ENCODE assay signal across 14 cellular contexts in the genomic region with DNA sequence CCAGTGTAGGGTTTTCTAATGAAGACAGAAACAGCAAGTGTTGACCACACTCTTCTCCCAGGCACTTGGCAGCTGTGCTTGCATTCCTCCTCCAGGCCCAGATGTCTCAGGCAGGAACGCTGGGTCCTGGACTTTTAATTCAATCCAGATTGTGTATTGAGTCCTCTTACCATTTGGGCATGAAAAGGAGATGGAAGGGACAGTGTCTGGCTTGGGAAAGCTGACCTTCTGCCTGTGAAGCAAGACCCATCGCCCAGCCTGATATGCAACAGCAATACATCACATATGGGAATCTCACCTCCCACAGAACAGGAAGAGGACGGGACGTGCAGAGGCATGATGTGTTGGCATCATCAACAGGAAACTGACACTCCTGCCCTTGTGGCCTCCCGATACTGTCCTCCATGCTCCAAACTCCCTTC.
DNase-seq lines count a peak whose midpoint lies in the region; ATAC-seq, FAIRE-seq and TF ChIP-seq lines count a peak whose summit lies in the region.
"Had no signal": no experiment of that assay in that cellular context is flagged by ENCODE, and none has a peak within 500 bp of the region (broad histone marks: within the 10 kb centered on the region; RNA-seq: fewer than 3 reads in every experiment).

No MANE protein-coding gene starts in this region.

- H3K4me2 ChIP-seq in HepG2 (ENCODE audit: low read depth, low read length) = no peak overlapping the region

- H3K79me2 ChIP-seq in HepG2 (ENCODE audit: insufficient read depth, low read length) = no peaks in the 10 kb centered on the region

- no peak overlapping the region for H3K4me3 Mint-ChIP-seq in activated CD8-positive, alpha-beta T cell treated with anti-CD3 and anti-CD28 coated beads for 36 hours
- H3K4me3 Mint-ChIP-seq: memory B cell had no signal

- no peaks in the 10 kb centered on the region for H3K27me3 Mint-ChIP-seq in activated CD8-positive, alpha-beta T cell treated with anti-CD3 and anti-CD28 coated beads for 36 hours

- H3K27ac Mint-ChIP-seq in activated CD8-positive, alpha-beta T cell treated with anti-CD3 and anti-CD28 coated beads for 36 hours = no peak overlapping the region
- H3K27ac Mint-ChIP-seq: memory B cell had no signal

- no peak for ATAC-seq in HepG2
- peak; percentile 44 for ATAC-seq in omental fat pad (ENCODE audit: low FRiP score)
- no peak for ATAC-seq in activated CD8-positive, alpha-beta T cell treated with anti-CD3 and anti-CD28 coated beads for 36 hours
- no peak for ATAC-seq in HG03095 (IDR thresholded peaks at IDR 0.05; ENCODE audit: unreplicated experiment)

- H3K9me3 ChIP-seq in liver (ENCODE audit: control insufficient read depth in 4 of 4, low read length in 3 of 4) (no peaks in the 10 kb centered on the region), HepG2 (ENCODE audit: low read length) (no peaks in the 10 kb centered on the region)

- in situ Hi-C loops in HepG2 (cut with HindIII; ENCODE audit: extremely low pct_ligation_motif_present, low pct_unique_long_range_greater_than_20kb) = no loop called here

- DNase-seq in HepG2 (ENCODE audit: low spot score) (no peak), fibroblast of peridontal ligament (ENCODE audit: extremely low read depth) (peak; percentile 86), omental fat pad (ENCODE audit: low spot score) (no peak), germinal center (ENCODE audit: low spot score) (no peak), HK-2 (ENCODE audit: unreplicated experiment) (no peak)
- no peak for DNase-seq in activated CD8-positive, alpha-beta T cell treated with anti-CD3 and anti-CD28 coated beads for 36 hours
- DNase-seq: activated CD4-positive, alpha-beta T cell treated with anti-CD3 and anti-CD28 coated beads, Interleukin-2, amount 50 U/mL, for 1 hour; activated naive CD4-positive, alpha-beta T cell treated with Interleukin-2 at 50 U/mL for 16 hours; GOT3; MV-4-11 had no signal

- intact Hi-C loops in HepG2 (cut with micrococcal nuclease; ENCODE audit: unreplicated experiment) = loop anchor here (5.0 kb wide), 1 partner anchor 403 kb away; no protein-coding TSS in a partner anchor
- intact Hi-C loops in activated CD8-positive, alpha-beta T cell treated with anti-CD3 and anti-CD28 coated beads for 36 hours (cut with micrococcal nuclease) = no loop called here

- H3K4me3 ChIP-seq in liver (ENCODE audit: low read depth in 1 of 3, low read length in 3 of 3) (no peak overlapping the region), HepG2 (replicated peaks in 1 of 3; ENCODE audit: insufficient read depth in 1 of 3, low read depth in 2 of 3, low read length in 3 of 3) (no peak overlapping the region)

- CTCF ChIA-PET in HepG2 (lab: Yijun Ruan, JAX; ENCODE audit: low intra/inter-chr PET ratio, low total read pairs) = no interaction called here
- CTCF ChIA-PET in activated CD8-positive, alpha-beta T cell treated with anti-CD3 and anti-CD28 coated beads for 36 hours (lab: Charles Lee) = interaction anchor here (1.1 kb wide), 1 partner anchor 13 kb away, joined by 3 read pairs; no protein-coding TSS in a partner anchor

- no peaks in the 10 kb centered on the region for H3K36me3 ChIP-seq in liver (ENCODE audit: control insufficient read depth in 4 of 4, insufficient read depth in 3 of 4, low read depth in 1 of 4, low read length in 3 of 4)
- no peaks in the 10 kb centered on the region for H3K36me3 ChIP-seq in HepG2 (replicated peaks in 1 of 2; ENCODE audit: control insufficient read depth in 1 of 2, insufficient read depth in 2 of 2, low read length in 2 of 2)

- BruUV-seq in HepG2 (replicated peaks; lab: Mats Ljungman, UMichigan) = no TSS peak

- no peaks in the 10 kb centered on the region for H3K36me3 Mint-ChIP-seq in activated CD8-positive, alpha-beta T cell treated with anti-CD3 and anti-CD28 coated beads for 36 hours (ENCODE audit: low read depth)
- H3K36me3 Mint-ChIP-seq: memory B cell had no signal

- TF ChIP-seq CTCF in liver (IDR thresholded peaks at IDR 0.05; ENCODE audit: low read depth, low read length, missing input control) (no peak), HepG2 (CRISPR knock-in tag; IDR thresholded peaks at IDR 0.05) (no peak), omental fat pad (IDR thresholded peaks at IDR 0.05) (no peak)
- no peak for TF ChIP-seq CTCF in activated CD8-positive, alpha-beta T cell treated with anti-CD3 and anti-CD28 coated beads for 36 hours (IDR thresholded peaks at IDR 0.05)

- 74% methylated on average over 5 of the region's 5 CpGs for WGBS in liver
- WGBS in HepG2 (ENCODE audit: low lambda C conversion rate) = 0% methylated on average over 2 of the region's 5 CpGs

- POLR2A ChIA-PET in HepG2 (lab: Yijun Ruan, JAX) = no interaction called here
- POLR2A ChIA-PET in activated CD8-positive, alpha-beta T cell treated with anti-CD3 and anti-CD28 coated beads for 36 hours (lab: Charles Lee) = no interaction called here

- H3K9me3 Mint-ChIP-seq in activated CD8-positive, alpha-beta T cell treated with anti-CD3 and anti-CD28 coated beads for 36 hours = no peaks in the 10 kb centered on the region
- H3K9me3 Mint-ChIP-seq: memory B cell had no signal

- H3K9ac ChIP-seq in liver (ENCODE audit: low read depth in 1 of 2, low read length in 2 of 2) (no peak overlapping the region), HepG2 (ENCODE audit: insufficient read depth, low read depth, low read length) (no peak overlapping the region)

- peaks cover 11% of the 10 kb centered on the region for H3K4me1 Mint-ChIP-seq in activated CD8-positive, alpha-beta T cell treated with anti-CD3 and anti-CD28 coated beads for 36 hours (ENCODE audit: low read depth)
- H3K4me1 Mint-ChIP-seq: memory B cell had no signal

- H2AFZ ChIP-seq in HepG2 (ENCODE audit: low read length) = no peak overlapping the region

- no peak overlapping the region for H3K27ac ChIP-seq in liver (ENCODE audit: low read depth in 1 of 2, low read length in 2 of 2)
- H3K27ac ChIP-seq in HepG2 (ENCODE audit: extremely low read length, insufficient read depth, low read length) = no peak overlapping the region

- H3K4me1 ChIP-seq in liver (ENCODE audit: control insufficient read depth in 4 of 4, insufficient read depth in 4 of 4, low read length in 3 of 4) (no peaks in the 10 kb centered on the region), HepG2 (ENCODE audit: insufficient read depth, low read length) (no peaks in the 10 kb centered on the region)

- no peak for TF ChIP-seq POLR2A in HepG2 (IDR thresholded peaks at IDR 0.05; ENCODE audit: insufficient read depth in 1 of 2, low read depth in 2 of 2, low read length in 2 of 2)

- no peak for TF ChIP-seq RAD21 in liver (IDR thresholded peaks at IDR 0.05)
- TF ChIP-seq RAD21 in HepG2 (CRISPR knock-in tag; IDR thresholded peaks at IDR 0.05) = no peak

- H3K27me3 ChIP-seq in liver (ENCODE audit: control insufficient read depth in 4 of 4, insufficient read depth in 4 of 4, low read length in 3 of 4) = no peaks in the 10 kb centered on the region
- peaks cover 5 to 13% of the 10 kb centered on the region in 2 experiments; a peak in 3 of 5 replicates for H3K27me3 ChIP-seq in HepG2 (ENCODE audit: control insufficient read depth in 1 of 2, insufficient read depth in 2 of 2, low read length in 2 of 2)

- TF ChIP-seq EP300 in HepG2 (IDR thresholded peaks at IDR 0.05; ENCODE audit: low read depth in 2 of 2, low read length in 2 of 2) (no peak), HepG2 (CRISPR knock-in tag; IDR thresholded peaks at IDR 0.05; ENCODE audit: borderline replicate concordance) (no peak)

- FAIRE-seq in HepG2 (lab: Jason Lieb, UNC) = no peak
- FAIRE-seq: A204.1 had no signal

- no peaks in the 10 kb centered on the region for H4K20me1 ChIP-seq in HepG2 (ENCODE audit: insufficient read depth, low read length)

TF ChIP-seq in liver, 16 proteins besides CTCF, POLR2A, EP300 and RAD21:
- TF ChIP-seq EGR1 (IDR thresholded peaks at IDR 0.05; ENCODE audit: low read depth in 2 of 2) (no peak), NR2F2 (IDR thresholded peaks at IDR 0.05) (peak; percentile 88), JUND (IDR thresholded peaks at IDR 0.05) (no peak), GABPA (IDR thresholded peaks at IDR 0.05 in 1 of 2, conservative IDR thresholded peaks at IDR 0.05 in 1 of 2) (no peak), YY1 (IDR thresholded peaks at IDR 0.05) (no peak)

TF ChIP-seq in HepG2, 621 proteins besides CTCF, POLR2A, EP300 and RAD21 (continues in another document):
- TF ChIP-seq, protein P1, sequence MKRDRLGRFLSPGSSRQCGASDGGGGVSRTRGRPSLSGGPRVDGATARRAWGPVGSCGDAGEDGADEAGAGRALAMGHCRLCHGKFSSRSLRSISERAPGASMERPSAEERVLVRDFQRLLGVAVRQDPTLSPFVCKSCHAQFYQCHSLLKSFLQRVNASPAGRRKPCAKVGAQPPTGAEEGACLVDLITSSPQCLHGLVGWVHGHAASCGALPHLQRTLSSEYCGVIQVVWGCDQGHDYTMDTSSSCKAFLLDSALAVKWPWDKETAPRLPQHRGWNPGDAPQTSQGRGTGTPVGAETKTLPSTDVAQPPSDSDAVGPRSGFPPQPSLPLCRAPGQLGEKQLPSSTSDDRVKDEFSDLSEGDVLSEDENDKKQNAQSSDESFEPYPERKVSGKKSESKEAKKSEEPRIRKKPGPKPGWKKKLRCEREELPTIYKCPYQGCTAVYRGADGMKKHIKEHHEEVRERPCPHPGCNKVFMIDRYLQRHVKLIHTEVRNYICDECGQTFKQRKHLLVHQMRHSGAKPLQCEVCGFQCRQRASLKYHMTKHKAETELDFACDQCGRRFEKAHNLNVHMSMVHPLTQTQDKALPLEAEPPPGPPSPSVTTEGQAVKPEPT (CRISPR knock-in tag; IDR thresholded peaks at IDR 0.05; ENCODE audit: low read depth) = no peak
- TF ChIP-seq ZKSCAN5 (CRISPR knock-in tag; IDR thresholded peaks at IDR 0.05) (no peak), SP140L (CRISPR knock-in tag; IDR thresholded peaks at IDR 0.05; ENCODE audit: borderline replicate concordance) (no peak), ZZZ3 (CRISPR knock-in tag; IDR thresholded peaks at IDR 0.05; ENCODE audit: borderline replicate concordance) (no peak), MLLT10 (CRISPR knock-in tag; IDR thresholded peaks at IDR 0.05) (no peak), RCOR2 (CRISPR knock-in tag; IDR thresholded peaks at IDR 0.05) (no peak), KDM5B (CRISPR knock-in tag; IDR thresholded peaks at IDR 0.05; ENCODE audit: borderline replicate concordance) (no peak), ZKSCAN8 (CRISPR knock-in tag; IDR thresholded peaks at IDR 0.05; ENCODE audit: borderline replicate concordance) (no peak), ZNF781 (CRISPR knock-in tag; IDR thresholded peaks at IDR 0.05; ENCODE audit: borderline replicate concordance, not compliant biosample characterization) (no peak), ZNF775 (CRISPR knock-in tag; IDR thresholded peaks at IDR 0.05; ENCODE audit: borderline replicate concordance) (no peak), SP2 (CRISPR knock-in tag; IDR thresholded peaks at IDR 0.05) (no peak)
- TF ChIP-seq, protein P2, sequence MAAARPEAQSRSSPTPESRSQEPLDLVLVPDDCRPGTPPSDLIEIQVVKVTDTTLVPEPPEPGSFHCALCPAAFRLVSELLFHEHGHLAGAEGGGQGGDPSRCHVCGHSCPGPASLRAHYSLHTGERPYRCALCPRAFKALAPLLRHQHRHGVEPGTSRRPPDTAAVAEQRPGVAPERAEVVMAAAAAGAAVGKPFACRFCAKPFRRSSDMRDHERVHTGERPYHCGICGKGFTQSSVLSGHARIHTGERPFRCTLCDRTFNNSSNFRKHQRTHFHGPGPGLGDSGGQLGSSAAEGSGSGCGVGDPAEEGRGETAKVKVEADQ (CRISPR knock-in tag; IDR thresholded peaks at IDR 0.05; ENCODE audit: borderline replicate concordance) = no peak
